28 cellular contexts compared by ENCODE assay signal in genomic region chr21:37028579-37028978, GRCh38. TPM values are rescaled to one million over a fixed set of nuclear protein-coding genes. Genes with fewer than 3 reads are reported as not detected.
DNase-seq lines count a peak whose midpoint lies in the region; ATAC-seq and TF ChIP-seq lines count a peak whose summit lies in the region.
"Had no signal": no experiment of that assay in that cellular context is flagged by ENCODE, and none has a peak within 500 bp of the region (broad histone marks: within the 10 kb centered on the region; RNA-seq: fewer than 3 reads in every experiment).

No MANE protein-coding gene starts in this region.

- CTCF ChIA-PET in MCF 10A (lab: Yijun Ruan, JAX), result interaction anchor here (0.7 to 1.7 kb wide), 2 partner anchors 18 to 58 kb away, joined by 3 to 4 read pairs; no protein-coding TSS in a partner anchor

- peaks cover 11% of the 10 kb centered on the region for H3K27me3 Mint-ChIP-seq in MCF 10A (ENCODE audit: insufficient read depth, unreplicated experiment)
- no peaks in the 10 kb centered on the region for H3K27me3 Mint-ChIP-seq in type B pancreatic cell
- H3K27me3 Mint-ChIP-seq in activated naive CD8-positive, alpha-beta T cell treated with anti-CD3 and anti-CD28 coated beads for 36 hours, result peaks cover 2% of the 10 kb centered on the region

- no peaks in the 10 kb centered on the region for H3K36me3 ChIP-seq in breast epithelium
- H3K36me3 ChIP-seq in adipocyte (ENCODE audit: control insufficient read depth, insufficient read depth, low read length, severe bottlenecking), result no peaks in the 10 kb centered on the region
- H3K36me3 ChIP-seq: heart right ventricle, Peyer's patch, SJSA1, transverse colon had no signal

- TF ChIP-seq CTCF in MCF 10A (IDR thresholded peaks at IDR 0.05; ENCODE audit: unreplicated experiment) (no peak), breast epithelium (IDR thresholded peaks at IDR 0.05) (no peak), fibroblast of pulmonary artery (IDR thresholded peaks at IDR 0.05; ENCODE audit: low read length, missing control alignments) (no peak), type B pancreatic cell (conservative IDR thresholded peaks at IDR 0.05) (peak; percentile 59)

- H3K27ac Mint-ChIP-seq in MCF 10A (ENCODE audit: low read depth, unreplicated experiment) (no peak overlapping the region), type B pancreatic cell (no peak overlapping the region)
- no peak overlapping the region for H3K27ac Mint-ChIP-seq in activated naive CD8-positive, alpha-beta T cell treated with anti-CD3 and anti-CD28 coated beads for 36 hours
- H3K27ac Mint-ChIP-seq: activated CD8-positive, alpha-beta T cell treated with anti-CD3 and anti-CD28 coated beads, Interleukin-2, amount 10 ng/mL, durations not matched to agents 7 days and 5 days; B cell; memory B cell; T-helper 1 cell treated with Interleukin-12 subunit alpha and Interleukin-12 subunit beta and Interleukin-4 antibody, amounts not matched to agents 30 μg/mL and 1 μg/mL, for 36 hours had no signal

- no peak for TF ChIP-seq POLR2A in breast epithelium (IDR thresholded peaks at IDR 0.05)

- H3K9me3 Mint-ChIP-seq in MCF 10A (ENCODE audit: unreplicated experiment) (no peaks in the 10 kb centered on the region), type B pancreatic cell (no peaks in the 10 kb centered on the region)
- no peaks in the 10 kb centered on the region for H3K9me3 Mint-ChIP-seq in activated naive CD8-positive, alpha-beta T cell treated with anti-CD3 and anti-CD28 coated beads for 36 hours
- H3K9me3 Mint-ChIP-seq: memory B cell; T-helper 1 cell treated with Interleukin-12 subunit alpha and Interleukin-12 subunit beta and Interleukin-4 antibody, amounts not matched to agents 30 μg/mL and 1 μg/mL, for 36 hours had no signal

- intact Hi-C loops in MCF 10A (cut with micrococcal nuclease) (no loop called here), breast epithelium (cut with DNase I; ENCODE audit: low total_unique reads) (no loop called here)

- H3K27ac ChIP-seq in breast epithelium, result no peak overlapping the region
- H3K27ac ChIP-seq: A549, heart right ventricle, Peyer's patch, SJSA1, transverse colon had no signal

- no TSS peak for BruUV-seq in MCF 10A (replicated peaks; lab: Mats Ljungman, UMichigan)

- no peaks in the 10 kb centered on the region for H3K4me1 ChIP-seq in breast epithelium
- H3K4me1 ChIP-seq in adipocyte (ENCODE audit: control insufficient read depth, insufficient read depth, low read length), result peaks cover 19% of the 10 kb centered on the region
- H3K4me1 ChIP-seq: heart right ventricle, Peyer's patch had no signal

- H3K4me1 Mint-ChIP-seq in MCF 10A (ENCODE audit: insufficient read depth, unreplicated experiment), result peaks cover 9% of the 10 kb centered on the region
- H3K4me1 Mint-ChIP-seq in type B pancreatic cell (ENCODE audit: unreplicated experiment), result peaks cover 4% of the 10 kb centered on the region
- peaks cover 1% of the 10 kb centered on the region for H3K4me1 Mint-ChIP-seq in activated naive CD8-positive, alpha-beta T cell treated with anti-CD3 and anti-CD28 coated beads for 36 hours
- H3K4me1 Mint-ChIP-seq: B cell, memory B cell had no signal

- H3K9me3 ChIP-seq in breast epithelium (no peaks in the 10 kb centered on the region), adipocyte (ENCODE audit: control insufficient read depth, low read length) (no peaks in the 10 kb centered on the region)
- H3K9me3 ChIP-seq: A549, heart right ventricle, Peyer's patch, SJSA1, transverse colon had no signal

- H3K9ac ChIP-seq in adipocyte (ENCODE audit: low read length), result no peak overlapping the region

- POLR2A ChIA-PET in MCF 10A (lab: Yijun Ruan, JAX), result no interaction called here

- H3K36me3 Mint-ChIP-seq in MCF 10A (ENCODE audit: insufficient read depth, unreplicated experiment), result no peaks in the 10 kb centered on the region
- H3K36me3 Mint-ChIP-seq in type B pancreatic cell, result no peaks in the 10 kb centered on the region
- no peaks in the 10 kb centered on the region for H3K36me3 Mint-ChIP-seq in activated naive CD8-positive, alpha-beta T cell treated with anti-CD3 and anti-CD28 coated beads for 36 hours

- no peak overlapping the region for H3K4me3 ChIP-seq in breast epithelium
- H3K4me3 ChIP-seq in adipocyte (ENCODE audit: low read length), result no peak overlapping the region
- no peak overlapping the region for H3K4me3 ChIP-seq in fibroblast of pulmonary artery (replicated peaks; ENCODE audit: low read depth, low read length)
- H3K4me3 ChIP-seq: A549, heart right ventricle, Peyer's patch, SJSA1, transverse colon had no signal

- DNase-seq in MCF 10A (ENCODE audit: unreplicated experiment), result peak; percentile 33
- DNase-seq in breast epithelium (ENCODE audit: low spot score in 2 of 2), result no peak
- peak; percentile 42 for DNase-seq in adipocyte (ENCODE audit: low read depth)
- DNase-seq in fibroblast of pulmonary artery (ENCODE audit: low read depth), result peak; percentile 23
- DNase-seq in type B pancreatic cell (ENCODE audit: extremely low spot score, unreplicated experiment), result no peak
- no peak for DNase-seq in activated naive CD8-positive, alpha-beta T cell treated with anti-CD3 and anti-CD28 coated beads for 36 hours
- DNase-seq: activated CD8-positive, alpha-beta T cell treated with anti-CD3 and anti-CD28 coated beads, Interleukin-2, amount 10 ng/mL, durations not matched to agents 7 days and 5 days; activated effector memory CD4-positive, alpha-beta T cell treated with anti-CD3 and anti-CD28 coated beads, Interleukin-2, amount 50 U/mL, for 16 hours; dermis blood vessel endothelial cell; GDM1; heart right ventricle; NCI-H2081; NCI-H446 treated with DMSO at 0.1 percent for 48 hours; NK-92 treated with Interleukin-12 subunit alpha and Interleukin-12 subunit beta, amount 100 ng/mL, for 24 hours; occipital lobe; Peyer's patch; stimulated activated CD4-positive, alpha-beta T cell treated with anti-CD3 and anti-CD28 coated beads, Interleukin-4, amount 100 ng/mL, for 24 hours; stimulated activated naive CD4-positive, alpha-beta T cell treated with Interleukin-2 at 50 U/mL for 16 hours; transverse colon had no signal

- no peaks in the 10 kb centered on the region for H3K27me3 ChIP-seq in breast epithelium
- peaks cover 9% of the 10 kb centered on the region for H3K27me3 ChIP-seq in adipocyte (replicated peaks; ENCODE audit: control insufficient read depth, insufficient read depth, low read length)
- H3K27me3 ChIP-seq: Peyer's patch, SJSA1, transverse colon had no signal

- H3K4me3 Mint-ChIP-seq in MCF 10A (ENCODE audit: unreplicated experiment), result no peak overlapping the region
- H3K4me3 Mint-ChIP-seq in type B pancreatic cell, result no peak overlapping the region
- no peak overlapping the region for H3K4me3 Mint-ChIP-seq in activated naive CD8-positive, alpha-beta T cell treated with anti-CD3 and anti-CD28 coated beads for 36 hours
- H3K4me3 Mint-ChIP-seq: activated CD8-positive, alpha-beta T cell treated with anti-CD3 and anti-CD28 coated beads, Interleukin-2, amount 10 ng/mL, durations not matched to agents 7 days and 5 days; B cell; memory B cell; T-helper 1 cell treated with Interleukin-12 subunit alpha and Interleukin-12 subunit beta and Interleukin-4 antibody, amounts not matched to agents 30 μg/mL and 1 μg/mL, for 36 hours had no signal

- ATAC-seq in GM19035 (IDR thresholded peaks at IDR 0.05; ENCODE audit: unreplicated experiment), result no peak
- ATAC-seq in HG02610 (IDR thresholded peaks at IDR 0.05; ENCODE audit: unreplicated experiment), result no peak
- ATAC-seq: A549; activated CD8-positive, alpha-beta T cell treated with anti-CD3 and anti-CD28 coated beads, Interleukin-2, amount 10 ng/mL, durations not matched to agents 7 days and 5 days; HCT116; heart right ventricle had no signal

RNA-seq across cellular contexts. Expression of gene RIPPLY3, which starts 22.1 kb away (rescaled TPM):
- total RNA-seq in MCF 10A (2022) (not detected in 2 replicates), breast epithelium (under 1 TPM in 2 of 3 donors, not detected in 1; 0.16 to 0.44 TPM), type B pancreatic cell (ENCODE audit: low replicate concordance) (0.93 and 3.7 TPM in 2 replicates)
- total RNA-seq in activated naive CD8-positive, alpha-beta T cell treated with anti-CD3 and anti-CD28 coated beads for 36 hours, result under 1 TPM in 1 of 2 experiments, not detected in 1; 0.10 TPM
- total RNA-seq: B cell, heart right ventricle, myocyte, occipital lobe had no signal

RNA-seq across cellular contexts. Expression of gene PIGP, which starts 44.3 kb away (rescaled TPM):
- total RNA-seq in MCF 10A (2022) (25.1 and 29.8 TPM in 2 replicates), breast epithelium (10 to 100 TPM; 14.7 to 29.6 (median 25.5) TPM), type B pancreatic cell (ENCODE audit: low replicate concordance) (18.8 and 20.5 TPM in 2 replicates)
- total RNA-seq in activated naive CD8-positive, alpha-beta T cell treated with anti-CD3 and anti-CD28 coated beads for 36 hours, result 10 to 100 TPM; 25.1 to 25.9 TPM

RNA-seq across cellular contexts. Expression of gene TTC3, which starts 44.5 kb away (rescaled TPM):
- 74.4 and 84.4 TPM in 2 replicates for total RNA-seq in MCF 10A (2022)
- 100 to 1,000 TPM; 179 to 269 (median 249) TPM for total RNA-seq in breast epithelium
- 163 and 203 TPM in 2 replicates for total RNA-seq in type B pancreatic cell (ENCODE audit: low replicate concordance)
- 10 to 100 TPM; 59.1 to 61.2 TPM for total RNA-seq in activated naive CD8-positive, alpha-beta T cell treated with anti-CD3 and anti-CD28 coated beads for 36 hours

Comparison
In these comparisons a context has a peak if more than half of its experiments do, and no peak if none do; other contexts are left out.
1. DNase-seq: peak in MCF 10A (single experiment), adipocyte (single experiment) and fibroblast of pulmonary artery (single experiment); none in breast epithelium (0 of 2), type B pancreatic cell (single experiment) and activated naive CD8-positive, alpha-beta T cell treated with anti-CD3 and anti-CD28 coated beads for 36 hours (single experiment).